Comparison of ENCODE assay signal across 13 cellular contexts in the genomic region with DNA sequence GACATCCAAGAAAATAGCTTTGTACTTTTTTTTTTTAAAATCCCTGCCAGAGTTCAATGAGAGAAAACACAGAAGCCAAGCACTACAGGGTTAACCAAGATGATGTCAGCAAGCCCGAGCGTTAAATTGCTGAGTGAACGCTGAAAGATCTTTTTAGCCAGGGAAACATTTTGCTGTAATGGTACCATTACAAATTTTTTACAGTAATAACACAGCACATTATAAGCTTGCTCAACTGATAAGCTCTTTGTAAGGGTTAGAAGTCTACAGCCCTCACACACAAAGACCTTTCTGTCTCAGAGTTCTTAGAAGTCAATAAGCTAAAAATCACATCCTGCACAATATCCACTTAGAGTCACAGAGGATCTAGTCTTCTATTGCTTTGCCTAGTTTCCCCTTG. TPM values are rescaled to one million over a fixed set of nuclear protein-coding genes. Genes with fewer than 3 reads are reported as not detected.
DNase-seq lines count a peak whose midpoint lies in the region; ATAC-seq and TF ChIP-seq lines count a peak whose summit lies in the region.
"Had no signal": no experiment of that assay in that cellular context is flagged by ENCODE, and none has a peak within 500 bp of the region (broad histone marks: within the 10 kb centered on the region; RNA-seq: fewer than 3 reads in every experiment).

No MANE protein-coding gene starts in this region.

- peaks cover 49% of the 10 kb centered on the region for H3K36me3 Mint-ChIP-seq in nephron progenitor cell (ENCODE audit: low read depth)

- H3K27ac ChIP-seq in HEK293 (ENCODE audit: extremely low read depth, low read depth, low read length) (no peak overlapping the region), SJCRH30 (peak overlapping the region; percentile 32)

- CTCF ChIA-PET in HEK293 (lab: Yijun Ruan, JAX), result interaction anchor here (0.6 to 1.1 kb wide), 3 partner anchors 18 to 27 kb away, joined by 3 read pairs; no protein-coding TSS in a partner anchor

- H3K27me3 Mint-ChIP-seq in nephron progenitor cell (ENCODE audit: low read depth, poor library complexity), result no peaks in the 10 kb centered on the region
- H3K27me3 Mint-ChIP-seq: effector memory CD8-positive, alpha-beta T cell; progenitor cell of endocrine pancreas had no signal

- peaks cover 0 to 7% of the 10 kb centered on the region in 2 experiments; a peak in 2 of 3 replicates for H3K36me3 ChIP-seq in HEK293 (ENCODE audit: control insufficient read depth in 2 of 2, insufficient read depth in 1 of 2, low read length in 2 of 2)
- peaks cover 38% of the 10 kb centered on the region for H3K36me3 ChIP-seq in SJCRH30

- POLR2A ChIA-PET in HEK293 (lab: Yijun Ruan, JAX), result interaction anchor here (0.8 kb wide), 1 partner anchor 30 kb away, joined by 3 read pairs; a partner anchor contains a TSS

- peaks cover 15% of the 10 kb centered on the region for H3K4me1 ChIP-seq in HEK293 (ENCODE audit: control insufficient read depth, insufficient read depth, low read length)
- H3K4me1 ChIP-seq in SJCRH30, result peaks cover 37% of the 10 kb centered on the region

- DNase-seq in SJCRH30, result peak in 1 of 2 experiments; percentile 69
- peak; percentile 77 for DNase-seq in epidermal melanocyte (ENCODE audit: insufficient read length, low spot score)
- no peak for DNase-seq in nephron progenitor cell
- no peak for DNase-seq in cerebellum (ENCODE audit: low spot score)
- no peak for DNase-seq in omental fat pad (ENCODE audit: low spot score)
- DNase-seq: effector memory CD8-positive, alpha-beta T cell; MG63; NCI-H2029; NCI-H748 treated with DMSO at 0.1 percent for 48 hours had no signal

- no peaks in the 10 kb centered on the region for H3K27me3 ChIP-seq in SJCRH30
- H3K27me3 ChIP-seq: MG63 had no signal

- TF ChIP-seq CTCF in HEK293 (tag by site-specific recombination; IDR thresholded peaks at IDR 0.05) (no peak), nephron progenitor cell (IDR thresholded peaks at IDR 0.05) (no peak), omental fat pad (IDR thresholded peaks at IDR 0.05) (no peak)

- peak overlapping the region; percentile 30 for H3K27ac Mint-ChIP-seq in nephron progenitor cell

- peaks cover 46% of the 10 kb centered on the region for H3K4me1 Mint-ChIP-seq in nephron progenitor cell

- ATAC-seq in HG03565 (IDR thresholded peaks at IDR 0.05; ENCODE audit: unreplicated experiment) (no peak), omental fat pad (ENCODE audit: low FRiP score) (no peak)
- ATAC-seq: activated CD4-positive, CD25-positive, alpha-beta regulatory T cell treated with anti-CD3 and anti-CD28 coated beads, Interleukin-2, amount 50 U/mL, for 24 hours; effector memory CD8-positive, alpha-beta T cell had no signal

- H3K4me3 ChIP-seq in HEK293 (ENCODE audit: low read depth, low read length), result no peak overlapping the region
- H3K4me3 ChIP-seq in SJCRH30, result no peak overlapping the region
- H3K4me3 ChIP-seq: MG63 had no signal

- H3K4me3 Mint-ChIP-seq in nephron progenitor cell, result no peak overlapping the region
- H3K4me3 Mint-ChIP-seq: effector memory CD8-positive, alpha-beta T cell had no signal

- H3K9me3 Mint-ChIP-seq in nephron progenitor cell, result no peaks in the 10 kb centered on the region
- H3K9me3 Mint-ChIP-seq: effector memory CD8-positive, alpha-beta T cell had no signal

- H3K9me3 ChIP-seq in HEK293 (ENCODE audit: control insufficient read depth, insufficient read depth, low read depth, low read length) (no peaks in the 10 kb centered on the region), SJCRH30 (replicated peaks) (no peaks in the 10 kb centered on the region)
- H3K9me3 ChIP-seq: MG63 had no signal

TF ChIP-seq in HEK293, 187 proteins besides CTCF, POLR2A, EP300 and RAD21:
- TF ChIP-seq ZBTB17 (tag by site-specific recombination; IDR thresholded peaks at IDR 0.05) (peak; percentile 44; the same call in 1 of the 2 replicates), ZNF223 (tag by site-specific recombination; IDR thresholded peaks at IDR 0.05) (no peak)
- TF ChIP-seq, protein P1, sequence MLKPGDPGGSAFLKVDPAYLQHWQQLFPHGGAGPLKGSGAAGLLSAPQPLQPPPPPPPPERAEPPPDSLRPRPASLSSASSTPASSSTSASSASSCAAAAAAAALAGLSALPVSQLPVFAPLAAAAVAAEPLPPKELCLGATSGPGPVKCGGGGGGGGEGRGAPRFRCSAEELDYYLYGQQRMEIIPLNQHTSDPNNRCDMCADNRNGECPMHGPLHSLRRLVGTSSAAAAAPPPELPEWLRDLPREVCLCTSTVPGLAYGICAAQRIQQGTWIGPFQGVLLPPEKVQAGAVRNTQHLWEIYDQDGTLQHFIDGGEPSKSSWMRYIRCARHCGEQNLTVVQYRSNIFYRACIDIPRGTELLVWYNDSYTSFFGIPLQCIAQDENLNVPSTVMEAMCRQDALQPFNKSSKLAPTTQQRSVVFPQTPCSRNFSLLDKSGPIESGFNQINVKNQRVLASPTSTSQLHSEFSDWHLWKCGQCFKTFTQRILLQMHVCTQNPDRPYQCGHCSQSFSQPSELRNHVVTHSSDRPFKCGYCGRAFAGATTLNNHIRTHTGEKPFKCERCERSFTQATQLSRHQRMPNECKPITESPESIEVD (tag by site-specific recombination; IDR thresholded peaks at IDR 0.05), result peak; percentile 56; the same call in 1 of the 2 replicates
TF ChIP-seq in HEK293: peak in this region for 2.

RNA-seq across cellular contexts. Expression of a gene that starts 30.0 kb away (rescaled TPM):
- 82.3 and 87.1 TPM in 2 replicates for total RNA-seq in SJCRH30 (2014; rRNA removed; shearing (Covaris generic))
- total RNA-seq in cerebellum, result 40.9 TPM
- total RNA-seq in omental fat pad, result 10 to 100 TPM; 16.9 to 85.3 (median 39.4) TPM

RNA-seq across cellular contexts. Expression of a gene that starts 55.4 kb away (rescaled TPM):
- total RNA-seq in SJCRH30 (2014; rRNA removed; shearing (Covaris generic)), result 51.0 and 60.1 TPM in 2 replicates
- total RNA-seq in cerebellum, result 28.8 TPM
- 10 to 100 TPM; 61.0 to 99.4 (median 92.3) TPM for total RNA-seq in omental fat pad
